Comparison of ENCODE assay signal across 12 cellular contexts in the genomic region with DNA sequence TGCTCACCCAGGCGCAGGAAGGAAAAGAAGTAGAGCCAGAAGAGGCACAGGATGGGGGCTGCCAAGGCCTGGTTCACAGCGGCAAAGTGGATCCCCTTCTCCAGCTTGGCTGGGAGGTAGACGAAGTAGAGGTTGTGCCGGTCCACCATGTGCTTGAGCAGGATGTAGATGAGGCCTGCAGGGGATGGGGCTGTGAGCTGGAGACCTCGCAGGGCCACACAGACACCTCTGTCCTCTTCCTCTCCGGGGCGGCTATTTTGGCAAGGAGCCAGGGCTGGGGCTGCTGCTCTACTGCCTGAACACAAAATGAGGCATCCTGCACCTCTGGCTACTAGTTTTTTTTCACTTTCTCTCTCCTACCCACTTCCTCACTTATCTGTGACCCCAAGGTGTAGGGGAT. TPM values are rescaled to one million over a fixed set of nuclear protein-coding genes. Genes with fewer than 3 reads are reported as not detected.
DNase-seq lines count a peak whose midpoint lies in the region; ATAC-seq and TF ChIP-seq lines count a peak whose summit lies in the region.
"Had no signal": no experiment of that assay in that cellular context is flagged by ENCODE, and none has a peak within 500 bp of the region (broad histone marks: within the 10 kb centered on the region; RNA-seq: fewer than 3 reads in every experiment).

No MANE protein-coding gene starts in this region.

- intact Hi-C loops in body of pancreas (cut with DNase I) (no loop called here), ovary (cut with DNase I) (loop anchor here in 3 of 4 donors (5.0 to 10.0 kb wide), 4 partner anchors 38 to 375 kb away; partner anchors contain the start of genes SRP9 (in 2 of the 3) and EPHX1 (in 1 of the 3))

- TF ChIP-seq CTCF in body of pancreas (IDR thresholded peaks at IDR 0.05): no peak
- no peak for TF ChIP-seq CTCF in ovary (IDR thresholded peaks at IDR 0.05)

- no peak for TF ChIP-seq EP300 in ovary (IDR thresholded peaks at IDR 0.05)

- 63 to 81% methylated on average over 7 of the region's 7 CpGs for WGBS in body of pancreas, 2 donors
- 54 to 65% (median 61%) methylated on average over 7 of the region's 7 CpGs for WGBS in ovary, 3 donors

- H3K27ac ChIP-seq in body of pancreas: peak overlapping the region in 1 of 4 donors; percentile 29
- H3K27ac ChIP-seq in ovary: peak overlapping the region; percentile 13 to 31

- no peak for TF ChIP-seq POLR2A in body of pancreas (IDR thresholded peaks at IDR 0.05)
- TF ChIP-seq POLR2A in ovary (IDR thresholded peaks at IDR 0.05): no peak

- no peaks in the 10 kb centered on the region for H3K9me3 ChIP-seq in body of pancreas
- H3K9me3 ChIP-seq in ovary: no peaks in the 10 kb centered on the region
- H3K9me3 ChIP-seq in MG63: no peaks in the 10 kb centered on the region
- H3K9me3 ChIP-seq: thoracic aorta had no signal

- H3K4me1 ChIP-seq in body of pancreas (peaks cover 42% of the 10 kb centered on the region), ovary (ENCODE audit: insufficient read depth) (peaks cover 20% of the 10 kb centered on the region)

- DNase-seq in COLO668 (lab: John Stamatoyannopoulos, UW; ENCODE audit: unreplicated experiment) (peak; percentile 76), OCI-M1 (lab: John Stamatoyannopoulos, UW) (peak; percentile 61), body of pancreas (peak in 3 of 4 donors; percentile 43 to 48 (median 45)), ovary (peak; percentile 58 to 74 (median 63)), MG63 (no peak), GM19240 (ENCODE audit: insufficient read length, low spot score) (no peak), COLO829 (ENCODE audit: low spot score) (no peak), AG08396 (ENCODE audit: low spot score) (no peak)
- DNase-seq: NCI-H1105; stimulated activated CD4-positive, alpha-beta T cell treated with anti-CD3 and anti-CD28 coated beads, Interleukin-12 subunit alpha, Interleukin-12 subunit beta, amount 100 ng/mL, for 4 hours had no signal

- H3K27me3 ChIP-seq in body of pancreas (no peaks in the 10 kb centered on the region), ovary (no peaks in the 10 kb centered on the region), MG63 (no peaks in the 10 kb centered on the region)

- no peak for ATAC-seq in body of pancreas
- ATAC-seq: HCT116 had no signal

- H3K4me3 ChIP-seq in body of pancreas (no peak overlapping the region), ovary (no peak overlapping the region), MG63 (no peak overlapping the region)
- H3K4me3 ChIP-seq: thoracic aorta had no signal

- H3K36me3 ChIP-seq in body of pancreas (replicated peaks in 1 of 2; ENCODE audit: insufficient read depth in 1 of 2, low read depth in 2 of 2) (peaks cover 2 to 14% of the 10 kb centered on the region in 2 donors), ovary (no peaks in the 10 kb centered on the region), MG63 (peaks cover 26% of the 10 kb centered on the region)

RNA-seq across cellular contexts. Expression of gene TMEM63A, which starts 32.3 kb away (rescaled TPM):
- 100 to 1,000 TPM; 129 to 217 TPM for total RNA-seq in body of pancreas
- total RNA-seq in ovary: 10 to 100 TPM; 42.4 to 82.8 (median 65.5) TPM
- 10 to 100 TPM; 29.6 to 36.2 TPM for polyA plus RNA-seq in ovary
- total RNA-seq in MG63 (2014; rRNA removed; shearing (Covaris generic); ENCODE audit: low replicate concordance): 1.3 and 5.5 TPM in 2 replicates

RNA-seq across cellular contexts. Expression of gene LEFTY1, which starts 39.0 kb away (rescaled TPM):
- total RNA-seq in body of pancreas (100 to 1,000 TPM; 138 to 153 TPM), ovary (1 to 10 TPM; 1.3 to 5.1 (median 2.0) TPM)
- 1 to 10 TPM in 1 of 2 donors, under 1 TPM in 1; 0.43 to 3.8 TPM for polyA plus RNA-seq in ovary
- not detected in 2 replicates for total RNA-seq in MG63 (2014; rRNA removed; shearing (Covaris generic); ENCODE audit: low replicate concordance)
- total RNA-seq: thoracic aorta had no signal

RNA-seq across cellular contexts. Expression of gene EPHX1, which starts 40.0 kb away (rescaled TPM):
- total RNA-seq in body of pancreas (100 to 1,000 TPM; 109 to 136 TPM), ovary (100 to 1,000 TPM; 213 to 462 (median 302) TPM)
- polyA plus RNA-seq in ovary: 100 to 1,000 TPM; 285 to 566 TPM
- 80.7 and 111 TPM in 2 replicates for total RNA-seq in MG63 (2014; rRNA removed; shearing (Covaris generic); ENCODE audit: low replicate concordance)

Comparison
In these comparisons a context has a peak if more than half of its experiments do, and no peak if none do; other contexts are left out.
1. DNase-seq: peak in COLO668 (single experiment), OCI-M1 (single experiment), body of pancreas (3 of 4) and ovary (5 of 5); none in MG63 (single experiment), GM19240 (single experiment), COLO829 (single experiment) and AG08396 (single experiment).
2. RNA of gene LEFTY1, which starts 39.0 kb away (total RNA-seq): 138 to 153 TPM in body of pancreas; 1.3 to 5.1 TPM in ovary and not detected in MG63; every median in the first group is over 10 times any median in the second.